1 cellular context compared by ENCODE assay signal in genomic region chr14:34833545-34834523, GRCh38.
TF ChIP-seq lines count a peak whose summit lies in the region.

No MANE protein-coding gene starts in this region.

TF ChIP-seq in HepG2, 621 proteins besides CTCF, POLR2A, EP300 and RAD21 (continued from another document):
- TF ChIP-seq, protein P1, sequence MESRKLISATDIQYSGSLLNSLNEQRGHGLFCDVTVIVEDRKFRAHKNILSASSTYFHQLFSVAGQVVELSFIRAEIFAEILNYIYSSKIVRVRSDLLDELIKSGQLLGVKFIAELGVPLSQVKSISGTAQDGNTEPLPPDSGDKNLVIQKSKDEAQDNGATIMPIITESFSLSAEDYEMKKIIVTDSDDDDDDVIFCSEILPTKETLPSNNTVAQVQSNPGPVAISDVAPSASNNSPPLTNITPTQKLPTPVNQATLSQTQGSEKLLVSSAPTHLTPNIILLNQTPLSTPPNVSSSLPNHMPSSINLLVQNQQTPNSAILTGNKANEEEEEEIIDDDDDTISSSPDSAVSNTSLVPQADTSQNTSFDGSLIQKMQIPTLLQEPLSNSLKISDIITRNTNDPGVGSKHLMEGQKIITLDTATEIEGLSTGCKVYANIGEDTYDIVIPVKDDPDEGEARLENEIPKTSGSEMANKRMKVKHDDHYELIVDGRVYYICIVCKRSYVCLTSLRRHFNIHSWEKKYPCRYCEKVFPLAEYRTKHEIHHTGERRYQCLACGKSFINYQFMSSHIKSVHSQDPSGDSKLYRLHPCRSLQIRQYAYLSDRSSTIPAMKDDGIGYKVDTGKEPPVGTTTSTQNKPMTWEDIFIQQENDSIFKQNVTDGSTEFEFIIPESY (CRISPR knock-in tag; IDR thresholded peaks at IDR 0.05), result no peak
- no peak for TF ChIP-seq ZNF879 (CRISPR knock-in tag; IDR thresholded peaks at IDR 0.05)
- no peak for TF ChIP-seq THAP9 (CRISPR knock-in tag; IDR thresholded peaks at IDR 0.05; ENCODE audit: borderline replicate concordance)
